25 cellular contexts compared by ENCODE assay signal in the genomic region with DNA sequence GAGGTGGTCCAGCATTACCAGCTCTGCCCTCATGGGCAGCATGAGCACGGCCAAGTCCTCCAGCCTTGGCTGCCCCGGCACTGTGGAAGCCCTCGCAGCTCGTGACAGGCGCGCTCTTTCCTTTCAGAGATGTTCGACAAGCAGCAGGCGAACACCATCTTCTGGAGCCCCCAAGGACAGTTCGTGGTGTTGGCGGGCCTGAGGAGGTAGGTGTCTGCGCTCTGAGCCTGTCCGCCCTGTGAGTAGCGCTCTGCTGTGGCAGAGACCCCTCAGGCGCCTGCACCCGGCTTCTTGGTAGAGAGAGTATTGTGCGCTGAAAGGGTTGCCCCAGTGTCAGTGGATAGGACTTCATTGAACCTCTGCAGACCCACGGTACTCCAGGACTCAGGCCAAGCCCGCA. TPM values are rescaled to one million over a fixed set of nuclear protein-coding genes. Genes with fewer than 3 reads are reported as not detected.
DNase-seq lines count a peak whose midpoint lies in the region; ATAC-seq, FAIRE-seq and TF ChIP-seq lines count a peak whose summit lies in the region.
"Had no signal": no experiment of that assay in that cellular context is flagged by ENCODE, and none has a peak within 500 bp of the region (broad histone marks: within the 10 kb centered on the region; RNA-seq: fewer than 3 reads in every experiment).

No MANE protein-coding gene starts in this region.

- peaks cover 16% of the 10 kb centered on the region for H4K20me1 ChIP-seq in K562 (replicated peaks; ENCODE audit: control insufficient read depth, insufficient read depth, low read length)

- H3K27me3 ChIP-seq in K562 (ENCODE audit: control insufficient read depth in 2 of 2, insufficient read depth in 2 of 2, low read length in 2 of 2) (no peaks in the 10 kb centered on the region), psoas muscle (ENCODE audit: insufficient read depth in 3 of 3, low read length in 2 of 3) (no peaks in the 10 kb centered on the region)
- H3K27me3 ChIP-seq: BE2C; BLaER1 treated with 17β-estradiol and CSF1 and Interleukin-3, amounts not matched to agents 10 nM and 100 nM had no signal

- no peak overlapping the region for H3K4me3 ChIP-seq in K562
- H3K4me3 ChIP-seq in psoas muscle, result no peak overlapping the region
- H3K4me3 ChIP-seq: A549; BLaER1 treated with 17β-estradiol and CSF1 and Interleukin-3, amounts not matched to agents 10 nM and 100 nM; GM12878; GM23338; HAP-1 had no signal

- H3K36me3 ChIP-seq in K562 (ENCODE audit: control insufficient read depth, insufficient read depth, low read length), result peaks cover 96% of the 10 kb centered on the region
- H3K36me3 ChIP-seq in psoas muscle (ENCODE audit: insufficient read depth in 1 of 2, low read depth in 1 of 2), result peaks cover 22 to 87% of the 10 kb centered on the region in 2 donors

- in situ Hi-C loops in K562 (cut with MboI), result no loop called here

- no peak for TF ChIP-seq RAD21 in K562 (CRISPR knock-in tag; conservative IDR thresholded peaks at IDR 0.05 in 1 of 2, IDR thresholded peaks at IDR 0.05 in 1 of 2)

- H3K4me1 ChIP-seq in K562 (replicated peaks in 1 of 2; ENCODE audit: control insufficient read depth in 2 of 2, insufficient read depth in 2 of 2, low read length in 2 of 2), result 0 out of 5 replicates have a peak, but pooled peaks cover 0 to 2% of the 10 kb centered on the region in 2 experiments
- peaks cover 7% of the 10 kb centered on the region for H3K4me1 ChIP-seq in psoas muscle
- H3K4me1 ChIP-seq: A549, BE2C, HAP-1 had no signal

- H3K27me3 Mint-ChIP-seq in natural killer cell treated with Interleukin-12 subunit alpha and Interleukin-12 subunit beta and Interleukin-15 and Interleukin-18, amount 100 ng/mL, for 72 hours, result no peaks in the 10 kb centered on the region
- no peaks in the 10 kb centered on the region for H3K27me3 Mint-ChIP-seq in natural killer cell (ENCODE audit: low read depth in 2 of 2)
- H3K27me3 Mint-ChIP-seq: CD4-positive, alpha-beta memory T cell had no signal

- WGBS in K562 (ENCODE audit: insufficient coverage, low coverage, missing lambda C conversion rate), result 92% methylated on average over 17 of the region's 18 CpGs
- 92 to 94% (median 94%) methylated on average over 17 to 18 of the region's 18 CpGs for WGBS in psoas muscle, 3 donors

- peaks cover 53% of the 10 kb centered on the region for H3K79me2 ChIP-seq in K562 (ENCODE audit: control insufficient read depth, insufficient read depth, low read length)

- no peaks in the 10 kb centered on the region for H3K9me1 ChIP-seq in K562 (ENCODE audit: control insufficient read depth, insufficient read depth, low read length)

- POLR2A ChIA-PET in K562 (lab: Yijun Ruan, JAX), result interaction anchor here (1.1 to 2.4 kb wide), 4 partner anchors 9 to 25 kb away, joined by 4 to 10 read pairs (median 5); no protein-coding TSS in a partner anchor

- H3K9ac ChIP-seq in K562 (ENCODE audit: insufficient read depth in 1 of 2, low read depth in 2 of 2, low read length in 2 of 2), result no peak overlapping the region

- H3K9me3 Mint-ChIP-seq in natural killer cell treated with Interleukin-12 subunit alpha and Interleukin-12 subunit beta and Interleukin-15 and Interleukin-18, amount 100 ng/mL, for 72 hours, result no peaks in the 10 kb centered on the region
- H3K9me3 Mint-ChIP-seq in natural killer cell, result no peaks in the 10 kb centered on the region
- H3K9me3 Mint-ChIP-seq: GM23338 had no signal

- peak; percentile 40 for DNase-seq in natural killer cell treated with Interleukin-12 subunit alpha and Interleukin-12 subunit beta and Interleukin-15 and Interleukin-18, amount 100 ng/mL, for 72 hours (ENCODE audit: low spot score)
- DNase-seq in natural killer cell (no peak), K562 (ENCODE audit: extremely low read depth in 1 of 4, low spot score in 3 of 4) (no peak), psoas muscle (no peak), NOMO-1 (lab: John Stamatoyannopoulos, UW; ENCODE audit: unreplicated experiment in 2 of 2) (no peak), COLO829 (ENCODE audit: low spot score) (no peak), globus pallidus (ENCODE audit: low spot score) (no peak)
- DNase-seq: 8988T; ACHN; AML-193; CD4-positive, alpha-beta memory T cell; DMS 273 treated with DMSO at 0.1 percent for 48 hours; DMS79; EL; GDM1; HFFc6 had no signal

- CTCF ChIA-PET in K562 (lab: Yijun Ruan, JAX; ENCODE audit: low intra/inter-chr PET ratio), result no interaction called here

- no peak overlapping the region for H3K27ac Mint-ChIP-seq in natural killer cell treated with Interleukin-12 subunit alpha and Interleukin-12 subunit beta and Interleukin-15 and Interleukin-18, amount 100 ng/mL, for 72 hours
- no peak overlapping the region for H3K27ac Mint-ChIP-seq in natural killer cell
- H3K27ac Mint-ChIP-seq: CD4-positive, alpha-beta memory T cell; GM23338; HFFc6 had no signal

- no peak for ATAC-seq in natural killer cell treated with Interleukin-12 subunit alpha and Interleukin-12 subunit beta and Interleukin-15 and Interleukin-18, amount 100 ng/mL, for 72 hours
- no peak for ATAC-seq in natural killer cell
- no peak for ATAC-seq in K562
- no peak for ATAC-seq in psoas muscle
- ATAC-seq: A549, GM23338 had no signal

- no TSS peak for BruUV-seq in K562 (replicated peaks; lab: Mats Ljungman, UMichigan)

- H3K9me3 ChIP-seq in K562 (replicated peaks; ENCODE audit: control insufficient read depth, insufficient read depth, low read depth, low read length), result no peaks in the 10 kb centered on the region
- no peaks in the 10 kb centered on the region for H3K9me3 ChIP-seq in psoas muscle
- H3K9me3 ChIP-seq: A549; BE2C; BLaER1 treated with 17β-estradiol and CSF1 and Interleukin-3, amounts not matched to agents 10 nM and 100 nM; HAP-1 had no signal

- TF ChIP-seq EP300 in K562 (IDR thresholded peaks at IDR 0.05; ENCODE audit: low read length), result no peak

- H3K4me1 Mint-ChIP-seq in natural killer cell treated with Interleukin-12 subunit alpha and Interleukin-12 subunit beta and Interleukin-15 and Interleukin-18, amount 100 ng/mL, for 72 hours (ENCODE audit: low read depth in 2 of 2), result peaks cover 14 to 21% of the 10 kb centered on the region in 2 donors
- H3K4me1 Mint-ChIP-seq in natural killer cell, result peaks cover 8 to 31% of the 10 kb centered on the region in 2 donors
- H3K4me1 Mint-ChIP-seq: CD14-positive monocyte, GM23338 had no signal

- no peak for FAIRE-seq in K562 (lab: Jason Lieb, UNC)
- FAIRE-seq: A549, D721Med, GM12878, GM19239 had no signal

- peaks cover 35% of the 10 kb centered on the region for H3K36me3 Mint-ChIP-seq in natural killer cell treated with Interleukin-12 subunit alpha and Interleukin-12 subunit beta and Interleukin-15 and Interleukin-18, amount 100 ng/mL, for 72 hours
- H3K36me3 Mint-ChIP-seq in natural killer cell, result peaks cover 18% of the 10 kb centered on the region

- H3K27ac ChIP-seq in K562 (ENCODE audit: extremely low read depth, low read depth, low read length) (no peak overlapping the region), psoas muscle (peak overlapping the region; percentile 53)
- H3K27ac ChIP-seq: A549; BLaER1 treated with 17β-estradiol and CSF1 and Interleukin-3, amounts not matched to agents 10 nM and 100 nM had no signal

- no peak for TF ChIP-seq CTCF in natural killer cell (IDR thresholded peaks at IDR 0.05)
- no peak for TF ChIP-seq CTCF in K562 (IDR thresholded peaks at IDR 0.05 in 2 of 3, conservative IDR thresholded peaks at IDR 0.05 in 1 of 3; ENCODE audit: insufficient read depth in 2 of 3, low read depth in 1 of 3, low read length in 3 of 3)
- no peak for TF ChIP-seq CTCF in psoas muscle (IDR thresholded peaks at IDR 0.05)

- no peak overlapping the region for H3K4me2 ChIP-seq in K562 (ENCODE audit: insufficient read depth, low read length)
- H3K4me2 ChIP-seq: A549; BLaER1 treated with 17β-estradiol and CSF1 and Interleukin-3, amounts not matched to agents 10 nM and 100 nM; GM23338 had no signal

- intact Hi-C loops in natural killer cell (cut with micrococcal nuclease), result no loop called here
- intact Hi-C loops in K562 (cut with micrococcal nuclease), result loop anchor here (10.0 kb wide), 1 partner anchor 60 kb away; no protein-coding TSS in a partner anchor
- intact Hi-C loops in psoas muscle (cut with DNase I), result no loop called here

- TF ChIP-seq POLR2A in K562 (conservative IDR thresholded peaks at IDR 0.05), result no peak

- H2AFZ ChIP-seq in K562 (ENCODE audit: low read depth, low read length), result no peak overlapping the region
- H2AFZ ChIP-seq: GM23338 had no signal

- no peak overlapping the region for H3K4me3 Mint-ChIP-seq in natural killer cell treated with Interleukin-12 subunit alpha and Interleukin-12 subunit beta and Interleukin-15 and Interleukin-18, amount 100 ng/mL, for 72 hours
- H3K4me3 Mint-ChIP-seq in natural killer cell, result no peak overlapping the region
- H3K4me3 Mint-ChIP-seq: CD14-positive monocyte; CD4-positive, alpha-beta memory T cell; GM23338; HFFc6 had no signal

RNA-seq across cellular contexts. Expression of a gene that starts 19.8 kb away (rescaled TPM):
- 100 to 1,000 TPM; 229 to 348 TPM for total RNA-seq in natural killer cell treated with Interleukin-12 subunit alpha and Interleukin-12 subunit beta and Interleukin-15 and Interleukin-18, amount 100 ng/mL, for 72 hours
- total RNA-seq in natural killer cell (100 to 1,000 TPM; 194 to 219 (median 197) TPM), K562 (2014; rRNA removed) (334 and 358 TPM in 2 replicates), K562 (2014; rRNA removed; fragmentation: Illumina TruSeq; extraction: Trizol) (357 and 410 TPM in 2 replicates), K562 (2015; rRNA removed; fragmentation: Illumina TruSeq; extraction: Trizol) (407 and 420 TPM in 2 replicates), K562 (2021) (387 and 416 TPM in 2 replicates), psoas muscle (100 to 1,000 TPM; 101 to 203 (median 180) TPM)
- total RNA-seq in K562 (2011; cell fraction: chromatin; rRNA removed; ENCODE audit: low replicate concordance), result 583 and 880 TPM in 2 replicates
- total RNA-seq in K562 (2011; cell fraction: nucleolus; rRNA removed), result 353 and 358 TPM in 2 replicates
- total RNA-seq in K562 (2011; cell fraction: nucleoplasm; rRNA removed), result 465 and 579 TPM in 2 replicates
- polyA plus RNA-seq in K562 (2011; rRNA removed) (216 and 279 TPM in 2 replicates), K562 (2014; fragmentation: Illumina TruSeq; extraction: Trizol) (494 and 496 TPM in 2 replicates), K562 (2014; fragmentation: Nextera tagmentation; extraction: Ambion mirVana) (10 to 100 TPM; 25.9 to 57.6 TPM), K562 (2014; rRNA removed) (263 and 278 TPM in 2 replicates), psoas muscle (100 to 1,000 TPM; 113 to 275 (median 159) TPM)
- 139 and 199 TPM in 2 replicates for polyA plus RNA-seq in K562 (2011; cell fraction: cytosol; rRNA removed)
- polyA plus RNA-seq in K562 (2011; cell fraction: nucleus; rRNA removed), result 409 and 424 TPM in 2 replicates
- 202 and 329 TPM in 2 replicates for polyA plus RNA-seq in K562 (2012)
- 295 and 299 TPM in 2 replicates for polyA minus RNA-seq in K562 (2011; rRNA and poly(A)+ RNA removed)
- 126 and 190 TPM in 2 replicates for polyA minus RNA-seq in K562 (2011; cell fraction: cytosol; rRNA and poly(A)+ RNA removed)
- polyA minus RNA-seq in K562 (2011; cell fraction: nucleus; rRNA and poly(A)+ RNA removed), result 97.9 and 165 TPM in 2 replicates

RNA-seq across cellular contexts. Expression of a gene that starts 29.0 kb away (rescaled TPM):
- total RNA-seq in natural killer cell treated with Interleukin-12 subunit alpha and Interleukin-12 subunit beta and Interleukin-15 and Interleukin-18, amount 100 ng/mL, for 72 hours, result 10 to 100 TPM; 29.6 to 31.7 TPM
- total RNA-seq in natural killer cell (100 to 1,000 TPM; 102 to 159 (median 124) TPM), K562 (2014; rRNA removed) (8.2 and 8.9 TPM in 2 replicates), K562 (2014; rRNA removed; fragmentation: Illumina TruSeq; extraction: Trizol) (0.84 and 1.1 TPM in 2 replicates), K562 (2015; rRNA removed; fragmentation: Illumina TruSeq; extraction: Trizol) (4.0 and 4.2 TPM in 2 replicates), K562 (2021) (17.3 and 19.8 TPM in 2 replicates), psoas muscle (10 to 100 TPM in 1 of 4 donors, 1 to 10 TPM in 3; 6.6 to 12.0 (median 9.4) TPM)
- 5.2 and 11.8 TPM in 2 replicates for total RNA-seq in K562 (2011; cell fraction: chromatin; rRNA removed; ENCODE audit: low replicate concordance)
- 6.2 and 7.2 TPM in 2 replicates for total RNA-seq in K562 (2011; cell fraction: nucleolus; rRNA removed)
- 5.4 and 5.7 TPM in 2 replicates for total RNA-seq in K562 (2011; cell fraction: nucleoplasm; rRNA removed)
- polyA plus RNA-seq in K562 (2011; rRNA removed) (3.6 and 6.8 TPM in 2 replicates), K562 (2014; fragmentation: Illumina TruSeq; extraction: Trizol) (2.1 and 5.7 TPM in 2 replicates), K562 (2014; fragmentation: Nextera tagmentation; extraction: Ambion mirVana) (under 1 TPM; 0.18 to 0.24 TPM), K562 (2014; rRNA removed) (10.3 and 10.6 TPM in 2 replicates), psoas muscle (1 to 10 TPM; 7.7 to 8.2 (median 8.1) TPM)
- polyA plus RNA-seq in K562 (2011; cell fraction: cytosol; rRNA removed), result 10.4 and 21.4 TPM in 2 replicates
- 5.1 and 6.2 TPM in 2 replicates for polyA plus RNA-seq in K562 (2011; cell fraction: nucleus; rRNA removed)
- 10.2 and 24.4 TPM in 2 replicates for polyA plus RNA-seq in K562 (2012)
- polyA minus RNA-seq in K562 (2011; rRNA and poly(A)+ RNA removed), result 1.3 and 1.8 TPM in 2 replicates
- polyA minus RNA-seq in K562 (2011; cell fraction: cytosol; rRNA and poly(A)+ RNA removed), result 6.8 and 9.4 TPM in 2 replicates
- polyA minus RNA-seq in K562 (2011; cell fraction: nucleus; rRNA and poly(A)+ RNA removed), result 1.6 and 2.2 TPM in 2 replicates
